14 cellular contexts compared by ENCODE assay signal in genomic region chr19:39998511-39998910, GRCh38. TPM values are rescaled to one million over a fixed set of nuclear protein-coding genes. Genes with fewer than 3 reads are reported as not detected.
DNase-seq lines count a peak whose midpoint lies in the region; TF ChIP-seq lines count a peak whose summit lies in the region.
"Had no signal": no experiment of that assay in that cellular context is flagged by ENCODE, and none has a peak within 500 bp of the region (broad histone marks: within the 10 kb centered on the region; RNA-seq: fewer than 3 reads in every experiment).

No MANE protein-coding gene starts in this region.

- POLR2A ChIA-PET in activated CD4-positive, alpha-beta memory T cell treated with anti-CD3 and anti-CD28 coated beads, Interleukin-2, amount 10 ng/mL, durations not matched to agents 7 days and 5 days (lab: Charles Lee), result no interaction called here

- CTCF ChIA-PET in activated naive CD4-positive, alpha-beta T cell treated with anti-CD3 and anti-CD28 coated beads for 36 hours (lab: Charles Lee), result interaction anchor here (1.1 kb wide), 1 partner anchor 28 kb away, joined by 3 read pairs; no protein-coding TSS in a partner anchor
- CTCF ChIA-PET in activated CD4-positive, alpha-beta memory T cell treated with anti-CD3 and anti-CD28 coated beads, Interleukin-2, amount 10 ng/mL, durations not matched to agents 7 days and 5 days (lab: Charles Lee), result no interaction called here

- peaks cover 24% of the 10 kb centered on the region for H3K36me3 Mint-ChIP-seq in activated naive CD4-positive, alpha-beta T cell treated with anti-CD3 and anti-CD28 coated beads for 36 hours (ENCODE audit: low read depth)
- peaks cover 31% of the 10 kb centered on the region for H3K36me3 Mint-ChIP-seq in activated CD4-positive, alpha-beta memory T cell treated with anti-CD3 and anti-CD28 coated beads, Interleukin-2, amount 10 ng/mL, durations not matched to agents 7 days and 5 days (ENCODE audit: low read depth)

- H3K9me3 Mint-ChIP-seq in activated naive CD4-positive, alpha-beta T cell treated with anti-CD3 and anti-CD28 coated beads for 36 hours, result peaks cover 12% of the 10 kb centered on the region
- peaks cover 6% of the 10 kb centered on the region for H3K9me3 Mint-ChIP-seq in activated CD4-positive, alpha-beta memory T cell treated with anti-CD3 and anti-CD28 coated beads, Interleukin-2, amount 10 ng/mL, durations not matched to agents 7 days and 5 days

- H3K4me3 ChIP-seq in fibroblast of the aortic adventitia (ENCODE audit: low read depth, low read length), result no peak overlapping the region
- H3K4me3 ChIP-seq: coronary artery, GM23338, smooth muscle cell had no signal

- peak overlapping the region; percentile 94 for H3K27ac Mint-ChIP-seq in activated naive CD4-positive, alpha-beta T cell treated with anti-CD3 and anti-CD28 coated beads for 36 hours
- no peak overlapping the region for H3K27ac Mint-ChIP-seq in activated CD4-positive, alpha-beta memory T cell treated with anti-CD3 and anti-CD28 coated beads, Interleukin-2, amount 10 ng/mL, durations not matched to agents 7 days and 5 days
- H3K27ac Mint-ChIP-seq: GM23338 had no signal

- DNase-seq in activated naive CD4-positive, alpha-beta T cell treated with anti-CD3 and anti-CD28 coated beads for 36 hours, result no peak
- no peak for DNase-seq in activated naive CD4-positive, alpha-beta T cell treated with Interleukin-2 at 50 U/mL for 16 hours
- DNase-seq in activated CD4-positive, alpha-beta memory T cell treated with anti-CD3 and anti-CD28 coated beads, Interleukin-2, amount 10 ng/mL, durations not matched to agents 7 days and 5 days, result no peak
- DNase-seq in fibroblast of the aortic adventitia (ENCODE audit: low read depth) (peak; percentile 42), stromal cell of bone marrow (ENCODE audit: low read depth) (peak; percentile 48), T-helper 9 cell (no peak), NCI-H446 (lab: John Stamatoyannopoulos, UW) (no peak), NCI-H1105 (lab: John Stamatoyannopoulos, UW) (no peak)
- DNase-seq: activated effector memory CD4-positive, alpha-beta T cell treated with Interleukin-2 at 50 U/mL for 16 hours; DMS79 treated with DMSO at 0.1 percent for 48 hours; NCI-H510A had no signal

- intact Hi-C loops in activated naive CD4-positive, alpha-beta T cell treated with anti-CD3 and anti-CD28 coated beads for 36 hours (cut with micrococcal nuclease), result loop anchor here (5.0 to 10.0 kb wide), 4 partner anchors 144 to 616 kb away; partner anchors contain the start of genes CCNP and SUPT5H

- H3K4me1 Mint-ChIP-seq in activated naive CD4-positive, alpha-beta T cell treated with anti-CD3 and anti-CD28 coated beads for 36 hours (ENCODE audit: low read depth), result peaks cover 29% of the 10 kb centered on the region
- H3K4me1 Mint-ChIP-seq in activated CD4-positive, alpha-beta memory T cell treated with anti-CD3 and anti-CD28 coated beads, Interleukin-2, amount 10 ng/mL, durations not matched to agents 7 days and 5 days, result peaks cover 32% of the 10 kb centered on the region

- TF ChIP-seq CTCF in fibroblast of the aortic adventitia (IDR thresholded peaks at IDR 0.05; ENCODE audit: insufficient read depth, low read length), result no peak

- H3K4me3 Mint-ChIP-seq in activated naive CD4-positive, alpha-beta T cell treated with anti-CD3 and anti-CD28 coated beads for 36 hours, result peak overlapping the region; percentile 93
- H3K4me3 Mint-ChIP-seq in activated CD4-positive, alpha-beta memory T cell treated with anti-CD3 and anti-CD28 coated beads, Interleukin-2, amount 10 ng/mL, durations not matched to agents 7 days and 5 days, result peak overlapping the region; percentile 99

- no peaks in the 10 kb centered on the region for H3K27me3 Mint-ChIP-seq in activated naive CD4-positive, alpha-beta T cell treated with anti-CD3 and anti-CD28 coated beads for 36 hours (ENCODE audit: low read depth)
- H3K27me3 Mint-ChIP-seq in activated CD4-positive, alpha-beta memory T cell treated with anti-CD3 and anti-CD28 coated beads, Interleukin-2, amount 10 ng/mL, durations not matched to agents 7 days and 5 days, result no peaks in the 10 kb centered on the region

RNA-seq across cellular contexts. Expression of gene ZNF546, which starts 1.7 kb away (rescaled TPM):
- total RNA-seq in activated naive CD4-positive, alpha-beta T cell treated with anti-CD3 and anti-CD28 coated beads for 36 hours, result 1 to 10 TPM; 1.6 to 2.3 TPM
- 1 to 10 TPM; 6.3 to 7.5 TPM for total RNA-seq in activated CD4-positive, alpha-beta memory T cell treated with anti-CD3 and anti-CD28 coated beads, Interleukin-2, amount 10 ng/mL, durations not matched to agents 7 days and 5 days
- total RNA-seq in fibroblast of the aortic adventitia (ENCODE audit: low replicate concordance), result 7.1 and 9.7 TPM in 2 replicates

RNA-seq across cellular contexts. Expression of gene PSMC4, which starts 27.5 kb away (rescaled TPM):
- total RNA-seq in activated naive CD4-positive, alpha-beta T cell treated with anti-CD3 and anti-CD28 coated beads for 36 hours, result 10 to 100 TPM; 79.7 to 82.1 TPM
- total RNA-seq in activated CD4-positive, alpha-beta memory T cell treated with anti-CD3 and anti-CD28 coated beads, Interleukin-2, amount 10 ng/mL, durations not matched to agents 7 days and 5 days, result 10 to 100 TPM; 96.4 to 97.6 TPM
- 24.2 and 85.2 TPM in 2 replicates for total RNA-seq in fibroblast of the aortic adventitia (ENCODE audit: low replicate concordance)

RNA-seq across cellular contexts. Expression of gene ZNF780B, which starts 57.5 kb away (rescaled TPM):
- total RNA-seq in activated naive CD4-positive, alpha-beta T cell treated with anti-CD3 and anti-CD28 coated beads for 36 hours, result 1 to 10 TPM; 8.3 to 9.8 TPM
- 10 to 100 TPM; 19.9 to 20.1 TPM for total RNA-seq in activated CD4-positive, alpha-beta memory T cell treated with anti-CD3 and anti-CD28 coated beads, Interleukin-2, amount 10 ng/mL, durations not matched to agents 7 days and 5 days
- total RNA-seq in fibroblast of the aortic adventitia (ENCODE audit: low replicate concordance), result 18.9 and 23.1 TPM in 2 replicates

Comparison
In these comparisons a context has a peak if more than half of its experiments do, and no peak if none do; other contexts are left out.
1. DNase-seq: peak in fibroblast of the aortic adventitia (single experiment) and stromal cell of bone marrow (single experiment); none in activated naive CD4-positive, alpha-beta T cell treated with anti-CD3 and anti-CD28 coated beads for 36 hours (single experiment), activated naive CD4-positive, alpha-beta T cell treated with Interleukin-2 at 50 U/mL for 16 hours (single experiment), activated CD4-positive, alpha-beta memory T cell treated with anti-CD3 and anti-CD28 coated beads, Interleukin-2, amount 10 ng/mL, durations not matched to agents 7 days and 5 days (single experiment), T-helper 9 cell (single experiment), NCI-H446 (0 of 2) and NCI-H1105 (single experiment).